Comparison of ENCODE assay signal across 17 cellular contexts in the genomic region with DNA sequence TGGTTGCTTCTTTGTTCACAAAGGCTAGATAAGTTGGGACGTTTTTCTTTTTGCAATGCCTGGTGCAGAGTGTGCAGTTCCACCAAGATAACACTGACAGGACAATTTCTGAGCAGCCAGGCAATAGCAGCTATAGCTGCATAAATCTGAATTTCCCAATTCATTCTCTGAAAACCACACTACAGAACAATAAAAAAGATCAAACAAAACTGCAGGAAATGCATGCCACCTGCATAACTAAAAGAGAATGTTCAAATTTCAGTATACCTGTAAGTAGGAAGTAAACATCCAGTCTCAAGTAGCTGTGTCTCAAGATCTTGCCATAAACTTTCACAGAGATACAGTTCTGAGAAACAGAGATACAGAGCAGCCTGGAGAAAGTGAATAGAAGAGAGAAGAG. TPM values are rescaled to one million over a fixed set of nuclear protein-coding genes. Genes with fewer than 3 reads are reported as not detected.
DNase-seq lines count a peak whose midpoint lies in the region; ATAC-seq lines count a peak whose summit lies in the region.
"Had no signal": no experiment of that assay in that cellular context is flagged by ENCODE, and none has a peak within 500 bp of the region (broad histone marks: within the 10 kb centered on the region; RNA-seq: fewer than 3 reads in every experiment).

No MANE protein-coding gene starts in this region.

- CTCF ChIA-PET in activated CD4-positive, alpha-beta T cell treated with anti-CD3 and anti-CD28 coated beads, Interleukin-2, amount 10 ng/mL, durations not matched to agents 7 days and 5 days (lab: Charles Lee): interaction anchor here (1.0 to 1.2 kb wide), 2 partner anchors 13 to 30 kb away, joined by 3 read pairs; no protein-coding TSS in a partner anchor

- intact Hi-C loops in left colon (cut with DNase I, micrococcal nuclease): no loop called here

- peaks cover 4% of the 10 kb centered on the region for H3K36me3 Mint-ChIP-seq in activated CD4-positive, alpha-beta T cell treated with anti-CD3 and anti-CD28 coated beads, Interleukin-2, amount 10 ng/mL, durations not matched to agents 7 days and 5 days (ENCODE audit: low read depth)
- H3K36me3 Mint-ChIP-seq in CD4-positive, CD25-positive, alpha-beta regulatory T cell: no peaks in the 10 kb centered on the region

- peaks cover 20% of the 10 kb centered on the region for H3K4me1 ChIP-seq in CD4-positive, CD25-positive, alpha-beta regulatory T cell (ENCODE audit: control insufficient read depth, insufficient read depth, low read length, poor library complexity, severe bottlenecking)

- peaks cover 20% of the 10 kb centered on the region for H3K4me1 Mint-ChIP-seq in activated CD4-positive, alpha-beta T cell treated with anti-CD3 and anti-CD28 coated beads, Interleukin-2, amount 10 ng/mL, durations not matched to agents 7 days and 5 days
- H3K4me1 Mint-ChIP-seq in CD4-positive, CD25-positive, alpha-beta regulatory T cell: peaks cover 4 to 20% (median 10%) of the 10 kb centered on the region in 4 donors

- no peaks in the 10 kb centered on the region for H3K36me3 ChIP-seq in CD4-positive, CD25-positive, alpha-beta regulatory T cell (ENCODE audit: control insufficient read depth, insufficient read depth, low read length)

- H3K4me3 ChIP-seq in CD4-positive, CD25-positive, alpha-beta regulatory T cell (ENCODE audit: low read depth, low read length): peak overlapping the region; percentile 64
- H3K4me3 ChIP-seq in Jurkat, Clone E6-1 (ENCODE audit: low read length): no peak overlapping the region
- H3K4me3 ChIP-seq: GM12878 had no signal

- peak; percentile 54 to 61 for ATAC-seq in CD4-positive, CD25-positive, alpha-beta regulatory T cell (ENCODE audit: low read depth in 2 of 2)
- ATAC-seq in left colon: peak; percentile 29
- no peak for ATAC-seq in GM21576 (IDR thresholded peaks at IDR 0.05; ENCODE audit: unreplicated experiment)
- ATAC-seq: GM12878, HCT116, Right ventricle myocardium inferior had no signal

- DNase-seq in activated CD4-positive, alpha-beta T cell treated with anti-CD3 and anti-CD28 coated beads, Interleukin-2, amount 10 ng/mL, durations not matched to agents 7 days and 5 days: no peak
- DNase-seq in activated CD4-positive, alpha-beta T cell treated with anti-CD3 and anti-CD28 coated beads for 48 hours: no peak
- peak in 2 of 3 donors; percentile 32 to 65 for DNase-seq in CD4-positive, CD25-positive, alpha-beta regulatory T cell
- DNase-seq in Jurkat, Clone E6-1 (ENCODE audit: low read depth, low spot score): peak; percentile 60
- no peak for DNase-seq in left colon
- DNase-seq in cerebellar cortex (ENCODE audit: low spot score): no peak
- DNase-seq: Calu3, EL, GOT3, NCI-H1105, NCI-H2081, NCI-H446 treated with DMSO at 0.1 percent for 48 hours had no signal

- H3K27ac Mint-ChIP-seq in activated CD4-positive, alpha-beta T cell treated with anti-CD3 and anti-CD28 coated beads, Interleukin-2, amount 10 ng/mL, durations not matched to agents 7 days and 5 days: peak overlapping the region; percentile 57
- H3K27ac Mint-ChIP-seq in CD4-positive, CD25-positive, alpha-beta regulatory T cell: peak overlapping the region; percentile 0 to 97 (median 27)
- H3K27ac Mint-ChIP-seq: B cell had no signal

- H3K4me3 Mint-ChIP-seq in activated CD4-positive, alpha-beta T cell treated with anti-CD3 and anti-CD28 coated beads, Interleukin-2, amount 10 ng/mL, durations not matched to agents 7 days and 5 days: no peak overlapping the region
- H3K4me3 Mint-ChIP-seq in CD4-positive, CD25-positive, alpha-beta regulatory T cell: peak overlapping the region in 2 of 4 donors; percentile 8 to 33
- H3K4me3 Mint-ChIP-seq: B cell had no signal

- peaks cover 8% of the 10 kb centered on the region for H3K9me3 Mint-ChIP-seq in activated CD4-positive, alpha-beta T cell treated with anti-CD3 and anti-CD28 coated beads, Interleukin-2, amount 10 ng/mL, durations not matched to agents 7 days and 5 days
- peaks cover 0 to 1% (median 0%) of the 10 kb centered on the region in 7 donors for H3K9me3 Mint-ChIP-seq in CD4-positive, CD25-positive, alpha-beta regulatory T cell

- POLR2A ChIA-PET in activated CD4-positive, alpha-beta T cell treated with anti-CD3 and anti-CD28 coated beads, Interleukin-2, amount 10 ng/mL, durations not matched to agents 7 days and 5 days (lab: Charles Lee): no interaction called here

- no peak overlapping the region for H3K27ac ChIP-seq in CD4-positive, CD25-positive, alpha-beta regulatory T cell (ENCODE audit: insufficient read depth, low read length, poor library complexity, severe bottlenecking)

- H3K27me3 Mint-ChIP-seq in activated CD4-positive, alpha-beta T cell treated with anti-CD3 and anti-CD28 coated beads, Interleukin-2, amount 10 ng/mL, durations not matched to agents 7 days and 5 days: no peaks in the 10 kb centered on the region
- H3K27me3 Mint-ChIP-seq in CD4-positive, CD25-positive, alpha-beta regulatory T cell: peaks cover 17% of the 10 kb centered on the region

- peaks cover 5% of the 10 kb centered on the region for H3K27me3 ChIP-seq in CD4-positive, CD25-positive, alpha-beta regulatory T cell (ENCODE audit: control insufficient read depth, insufficient read depth, low read length)

- no peaks in the 10 kb centered on the region for H3K9me3 ChIP-seq in CD4-positive, CD25-positive, alpha-beta regulatory T cell (ENCODE audit: control insufficient read depth in 2 of 2, low read length in 2 of 2)

RNA-seq across cellular contexts. Expression of gene KCTD18, which starts 5.3 kb away (rescaled TPM):
- total RNA-seq in activated CD4-positive, alpha-beta T cell treated with anti-CD3 and anti-CD28 coated beads, Interleukin-2, amount 10 ng/mL, durations not matched to agents 7 days and 5 days: 10 to 100 TPM; 20.4 to 20.5 TPM
- 18.2 TPM for total RNA-seq in CD4-positive, CD25-positive, alpha-beta regulatory T cell
- polyA plus RNA-seq in CD4-positive, CD25-positive, alpha-beta regulatory T cell: 10 to 100 TPM; 15.4 to 18.9 (median 17.2) TPM
- polyA plus RNA-seq in Jurkat, Clone E6-1 (2012; ENCODE audit: insufficient read depth, insufficient read length): 10.2 TPM
- 10 to 100 TPM; 13.5 to 16.2 TPM for total RNA-seq in left colon

RNA-seq across cellular contexts. Expression of gene SGO2, which starts 10.9 kb away (rescaled TPM):
- total RNA-seq in activated CD4-positive, alpha-beta T cell treated with anti-CD3 and anti-CD28 coated beads, Interleukin-2, amount 10 ng/mL, durations not matched to agents 7 days and 5 days: 10 to 100 TPM; 47.7 to 55.2 TPM
- total RNA-seq in CD4-positive, CD25-positive, alpha-beta regulatory T cell: 4.2 TPM
- polyA plus RNA-seq in CD4-positive, CD25-positive, alpha-beta regulatory T cell: 1 to 10 TPM; 2.3 to 4.9 (median 2.8) TPM
- 26.7 TPM for polyA plus RNA-seq in Jurkat, Clone E6-1 (2012; ENCODE audit: insufficient read depth, insufficient read length)
- total RNA-seq in left colon: 1 to 10 TPM; 2.6 to 3.9 TPM

Comparison
In these comparisons a context has a peak if more than half of its experiments do, and no peak if none do; other contexts are left out.
1. DNase-seq: peak in CD4-positive, CD25-positive, alpha-beta regulatory T cell (2 of 3) and Jurkat, Clone E6-1 (single experiment); none in activated CD4-positive, alpha-beta T cell treated with anti-CD3 and anti-CD28 coated beads, Interleukin-2, amount 10 ng/mL, durations not matched to agents 7 days and 5 days (single experiment), activated CD4-positive, alpha-beta T cell treated with anti-CD3 and anti-CD28 coated beads for 48 hours (single experiment), left colon (0 of 2) and cerebellar cortex (single experiment).